Comparison of ENCODE assay signal across 8 cellular contexts in genomic region chr3:107985496-107985895, GRCh38.
A peak's percentile ranks its signal among the peaks of the same experiment; 100 is the strongest.
DNase-seq lines count a peak whose midpoint lies in the region; ATAC-seq and TF ChIP-seq lines count a peak whose summit lies in the region.

No MANE protein-coding gene starts in this region.

- no peaks in the 10 kb centered on the region for H3K36me3 ChIP-seq in esophagus squamous epithelium

- H3K9me3 ChIP-seq in esophagus squamous epithelium = no peaks in the 10 kb centered on the region

- TF ChIP-seq CTCF in NB4 (IDR thresholded peaks at IDR 0.05; ENCODE audit: low read depth, low read length) (no peak), coronary artery (IDR thresholded peaks at IDR 0.05) (no peak), esophagus squamous epithelium (IDR thresholded peaks at IDR 0.05) (no peak)

- H3K27ac ChIP-seq in coronary artery (no peak overlapping the region), esophagus squamous epithelium (no peak overlapping the region)

- 20 to 36% methylated on average over 1 to 4 of the region's 4 CpGs for WGBS in esophagus squamous epithelium, 2 donors

- H3K27me3 ChIP-seq in esophagus squamous epithelium = no peaks in the 10 kb centered on the region

- H3K4me3 ChIP-seq in NB4 (ENCODE audit: low read depth, low read length) (no peak overlapping the region), coronary artery (no peak overlapping the region), esophagus squamous epithelium (no peak overlapping the region)

- ATAC-seq in GM18508 (IDR thresholded peaks at IDR 0.05; ENCODE audit: insufficient read depth, unreplicated experiment) = peak; percentile 99
- ATAC-seq in GM21825 (IDR thresholded peaks at IDR 0.05; ENCODE audit: unreplicated experiment) = peak; percentile 98

- TF ChIP-seq POLR2A in NB4 (IDR thresholded peaks at IDR 0.05; ENCODE audit: extremely low read depth, insufficient read length) (no peak), esophagus squamous epithelium (IDR thresholded peaks at IDR 0.05) (no peak)

- peak; percentile 53 for DNase-seq in NB4 (ENCODE audit: low read depth)
- peak; percentile 72 for DNase-seq in kidney tubule cell (ENCODE audit: low spot score)
- no peak for DNase-seq in coronary artery (ENCODE audit: low spot score)
- DNase-seq in esophagus squamous epithelium (lab: John Stamatoyannopoulos, UW) = no peak
- no peak for DNase-seq in RKO (ENCODE audit: low spot score)
- DNase-seq in NCI-H524 (lab: John Stamatoyannopoulos, UW) = no peak

- peaks cover 27 to 60% (median 47%) of the 10 kb centered on the region in 3 donors for H3K4me1 ChIP-seq in esophagus squamous epithelium

- intact Hi-C loops in esophagus squamous epithelium (cut with DNase I) = no loop called here

Comparison
In these comparisons a context has a peak if more than half of its experiments do, and no peak if none do; other contexts are left out.
1. DNase-seq: peak in NB4 (single experiment) and kidney tubule cell (single experiment); none in coronary artery (single experiment), esophagus squamous epithelium (single experiment), RKO (single experiment) and NCI-H524 (0 of 2).